In genomic region chr7:22853674-22854157, GRCh38 we compare ENCODE assay signal across 8 cellular contexts. TPM values are rescaled to one million over a fixed set of nuclear protein-coding genes. Genes with fewer than 3 reads are reported as not detected.
DNase-seq lines count a peak whose midpoint lies in the region; ATAC-seq and TF ChIP-seq lines count a peak whose summit lies in the region.

No MANE protein-coding gene starts in this region.

- H3K27me3 Mint-ChIP-seq in Calu3 (ENCODE audit: unreplicated experiment) (peaks cover 22% of the 10 kb centered on the region), activated B cell treated with CpG ODN at 0.5 μM for 24 hours (no peaks in the 10 kb centered on the region)

- CTCF ChIA-PET in Calu3 (lab: Charles Lee) (interaction anchor here (0.7 to 0.8 kb wide), 2 partner anchors 36 to 105 kb away, joined by 3 read pairs; no protein-coding TSS in a partner anchor), activated B cell treated with CpG ODN at 0.5 μM for 24 hours (lab: Charles Lee) (interaction anchor here (4.2 kb wide), 1 partner anchor 201 kb away, joined by 27 read pairs; no protein-coding TSS in a partner anchor)

- DNase-seq in Calu3 (no peak), activated B cell treated with CpG ODN at 0.5 μM for 24 hours (no peak), fibroblast of the aortic adventitia (ENCODE audit: low read depth) (peak; percentile 19), retinal pigment epithelial cell (ENCODE audit: low read depth) (no peak), H4 (ENCODE audit: low spot score) (no peak), NCI-H1048 (lab: John Stamatoyannopoulos, UW) (no peak)

- H3K36me3 Mint-ChIP-seq in Calu3 (ENCODE audit: insufficient read depth, unreplicated experiment) (peaks cover 45% of the 10 kb centered on the region), activated B cell treated with CpG ODN at 0.5 μM for 24 hours (ENCODE audit: low read depth) (peaks cover 29% of the 10 kb centered on the region)

- POLR2A ChIA-PET in activated B cell treated with CpG ODN at 0.5 μM for 24 hours (lab: Charles Lee), result interaction anchor here (0.6 to 0.7 kb wide), 2 partner anchors 32 to 191 kb away, joined by 3 to 11 read pairs; no protein-coding TSS in a partner anchor

- H3K4me1 Mint-ChIP-seq in Calu3 (ENCODE audit: low read depth, unreplicated experiment) (peaks cover 10% of the 10 kb centered on the region), activated B cell treated with CpG ODN at 0.5 μM for 24 hours (peaks cover 48% of the 10 kb centered on the region)

- peak; percentile 32 for ATAC-seq in GM19372 (IDR thresholded peaks at IDR 0.05; ENCODE audit: low read depth, unreplicated experiment)
- peak; percentile 17 for ATAC-seq in HG03439 (IDR thresholded peaks at IDR 0.05; ENCODE audit: unreplicated experiment)
- ATAC-seq in activated B cell treated with CpG ODN at 0.5 μM for 24 hours (ENCODE audit: low read depth), result peak; percentile 51

- H3K27ac Mint-ChIP-seq in Calu3 (ENCODE audit: unreplicated experiment), result peak overlapping the region; percentile 67
- peak overlapping the region; percentile 89 for H3K27ac Mint-ChIP-seq in activated B cell treated with CpG ODN at 0.5 μM for 24 hours

- H3K9me3 Mint-ChIP-seq in Calu3 (ENCODE audit: low read depth, unreplicated experiment), result no peaks in the 10 kb centered on the region
- H3K9me3 Mint-ChIP-seq in activated B cell treated with CpG ODN at 0.5 μM for 24 hours, result no peaks in the 10 kb centered on the region

- peak overlapping the region; percentile 72 for H3K4me3 ChIP-seq in fibroblast of the aortic adventitia (ENCODE audit: low read depth, low read length)
- peak overlapping the region; percentile 51 for H3K4me3 ChIP-seq in retinal pigment epithelial cell (ENCODE audit: low read length)

- H3K4me3 Mint-ChIP-seq in Calu3 (ENCODE audit: low read depth, unreplicated experiment) (peak overlapping the region; percentile 89), activated B cell treated with CpG ODN at 0.5 μM for 24 hours (peak overlapping the region; percentile 90)

- no TSS peak for BruUV-seq in Calu3 (replicated peaks; lab: Mats Ljungman, UMichigan)

- TF ChIP-seq CTCF in Calu3 (IDR thresholded peaks at IDR 0.05; ENCODE audit: unreplicated experiment) (no peak), activated B cell treated with CpG ODN at 0.5 μM for 24 hours (IDR thresholded peaks at IDR 0.05) (no peak), fibroblast of the aortic adventitia (IDR thresholded peaks at IDR 0.05; ENCODE audit: insufficient read depth, low read length) (peak; percentile 42), retinal pigment epithelial cell (conservative IDR thresholded peaks at IDR 0.05; ENCODE audit: low read depth, low read length) (peak; percentile 35)

- intact Hi-C loops in Calu3 (cut with micrococcal nuclease; ENCODE audit: unreplicated experiment) (loop anchor here (2.0 to 10.0 kb wide), 2 partner anchors 201 to 299 kb away; no protein-coding TSS in a partner anchor), activated B cell treated with CpG ODN at 0.5 μM for 24 hours (cut with micrococcal nuclease) (loop anchor here (1.0 to 10.0 kb wide), 13 partner anchors 19 to 1426 kb away; partner anchors contain the start of genes HYCC1, IL6, KLHL7 and NUP42)

RNA-seq across cellular contexts. Expression of gene TOMM7, which starts 31.1 kb away (rescaled TPM):
- total RNA-seq in Calu3 (2022) (272 and 290 TPM in 2 replicates), activated B cell treated with CpG ODN at 0.5 μM for 24 hours (324 and 406 TPM in 2 replicates), fibroblast of the aortic adventitia (ENCODE audit: low replicate concordance) (217 and 251 TPM in 2 replicates)
- total RNA-seq in H4 (2014; rRNA removed; shearing (Covaris generic)), result 358 and 382 TPM in 2 replicates

Comparison
In these comparisons a context has a peak if more than half of its experiments do, and no peak if none do; other contexts are left out.
1. CTCF ChIP-seq: peak in fibroblast of the aortic adventitia (single experiment) and retinal pigment epithelial cell (single experiment); none in Calu3 (single experiment) and activated B cell treated with CpG ODN at 0.5 μM for 24 hours (single experiment).
2. Peak in every context shown above with its lines, with median percentiles within 50 percentile points of each other: ATAC-seq.